In genomic region chr4:3293410-3294391, GRCh38 we compare ENCODE assay signal across 8 cellular contexts. TPM values are rescaled to one million over a fixed set of nuclear protein-coding genes. Genes with fewer than 3 reads are reported as not detected.
DNase-seq lines count a peak whose midpoint lies in the region; ATAC-seq, FAIRE-seq and TF ChIP-seq lines count a peak whose summit lies in the region.

No MANE protein-coding gene starts in this region.

- FAIRE-seq in kidney (lab: Jason Lieb, UNC) = no peak

- TF ChIP-seq CTCF in adrenal gland (IDR thresholded peaks at IDR 0.05) (no peak), kidney (IDR thresholded peaks at IDR 0.05; ENCODE audit: borderline replicate concordance, extremely low read depth, insufficient read depth) (no peak)

- H3K27me3 ChIP-seq in adrenal gland = no peaks in the 10 kb centered on the region
- no peaks in the 10 kb centered on the region for H3K27me3 ChIP-seq in stomach smooth muscle (ENCODE audit: control insufficient read depth in 1 of 2, insufficient read depth in 2 of 2, low read length in 2 of 2)

- H3K9me3 ChIP-seq in adrenal gland (replicated peaks in 1 of 3) = no peaks in the 10 kb centered on the region
- no peaks in the 10 kb centered on the region for H3K9me3 ChIP-seq in kidney (ENCODE audit: control insufficient read depth in 1 of 2, low read length in 2 of 2)
- H3K9me3 ChIP-seq in stomach smooth muscle (ENCODE audit: control insufficient read depth in 2 of 2, low read length in 2 of 2) = peaks cover 0 to 10% of the 10 kb centered on the region in 2 donors

- DNase-seq in activated effector memory CD4-positive, alpha-beta T cell treated with anti-CD3 and anti-CD28 coated beads, Interleukin-2, amount 50 U/mL, for 16 hours = peak; percentile 61
- no peak for DNase-seq in activated effector memory CD4-positive, alpha-beta T cell treated with Interleukin-2 at 50 U/mL for 16 hours
- peak in 4 of 7 donors; percentile 19 to 57 (median 44) for DNase-seq in adrenal gland
- DNase-seq in kidney = peak; percentile 82
- DNase-seq in OCI-M1 (lab: John Stamatoyannopoulos, UW) = no peak
- DNase-seq in NK-92 (lab: John Stamatoyannopoulos, UW; ENCODE audit: unreplicated experiment) = no peak

- no peaks in the 10 kb centered on the region for H3K36me3 ChIP-seq in adrenal gland (replicated peaks in 1 of 2)
- H3K36me3 ChIP-seq in kidney (ENCODE audit: control insufficient read depth in 1 of 2, insufficient read depth in 2 of 2, low read length in 2 of 2) = no peaks in the 10 kb centered on the region
- H3K36me3 ChIP-seq in stomach smooth muscle (ENCODE audit: control insufficient read depth in 2 of 2, insufficient read depth in 2 of 2, low read length in 2 of 2) = no peaks in the 10 kb centered on the region

- H3K4me3 ChIP-seq in adrenal gland = peak overlapping the region in 3 of 4 donors; percentile 49 to 84 (median 65)
- H3K4me3 ChIP-seq in kidney (ENCODE audit: low read length in 2 of 2) = peak overlapping the region; percentile 26 to 66
- peak overlapping the region; percentile 69 to 76 for H3K4me3 ChIP-seq in stomach smooth muscle (ENCODE audit: low read length in 2 of 2)

- TF ChIP-seq POLR2A in adrenal gland (IDR thresholded peaks at IDR 0.05) = no peak

- intact Hi-C loops in adrenal gland (cut with DNase I) = no loop called here
- intact Hi-C loops in kidney (cut with DNase I) = no loop called here

- 16 to 46% (median 23%) methylated on average over 12 to 42 of the region's 42 CpGs for WGBS in adrenal gland, 4 donors

- peaks cover 4 to 19% of the 10 kb centered on the region in 2 donors for H3K4me1 ChIP-seq in adrenal gland (replicated peaks in 1 of 2)
- H3K4me1 ChIP-seq in kidney (ENCODE audit: control insufficient read depth in 1 of 2, insufficient read depth in 1 of 2, low read depth in 1 of 2, low read length in 2 of 2) = peaks cover 5 to 8% of the 10 kb centered on the region in 2 donors
- peaks cover 26% of the 10 kb centered on the region for H3K4me1 ChIP-seq in stomach smooth muscle (ENCODE audit: control insufficient read depth, insufficient read depth, low read length)

- H3K27ac ChIP-seq in adrenal gland (peak overlapping the region; percentile 22 to 98 (median 68)), kidney (ENCODE audit: low read depth in 2 of 2, low read length in 2 of 2) (no peak overlapping the region), stomach smooth muscle (ENCODE audit: low read length) (peak overlapping the region; percentile 75)

- H3K9ac ChIP-seq in kidney (ENCODE audit: low read length in 2 of 2) (peak overlapping the region in 1 of 2 donors; percentile 73), stomach smooth muscle (ENCODE audit: low read length in 2 of 2) (peak overlapping the region; percentile 81 to 84)

- no peak for ATAC-seq in GM18873 (IDR thresholded peaks at IDR 0.05; ENCODE audit: low FRiP score, unreplicated experiment)

RNA-seq across cellular contexts. Expression of gene RGS12, which starts 0.9 kb away (rescaled TPM):
- 10 to 100 TPM; 15.5 to 35.2 (median 21.9) TPM for total RNA-seq in adrenal gland
- 10 to 100 TPM in 2 of 3 donors, 1 to 10 TPM in 1; 8.2 to 73.9 (median 33.8) TPM for polyA plus RNA-seq in adrenal gland
- total RNA-seq in kidney = 35.5 TPM
- 18.0 TPM for polyA plus RNA-seq in kidney (ENCODE audit: insufficient read depth, low read depth, low replicate concordance)

RNA-seq across cellular contexts. Expression of gene MSANTD1, which starts 44.7 kb away (rescaled TPM):
- total RNA-seq in adrenal gland = 1 to 10 TPM in 1 of 8 donors, under 1 TPM in 6, not detected in 1; 0.28 to 3.0 (median 0.46) TPM
- polyA plus RNA-seq in adrenal gland = 1 to 10 TPM in 1 of 3 donors, under 1 TPM in 2; 0.05 to 1.1 (median 0.24) TPM
- total RNA-seq in kidney = 0.91 TPM
- polyA plus RNA-seq in kidney (ENCODE audit: insufficient read depth, low read depth, low replicate concordance) = not detected

Comparison
In these comparisons a context has a peak if more than half of its experiments do, and no peak if none do; other contexts are left out.
1. DNase-seq: peak in activated effector memory CD4-positive, alpha-beta T cell treated with anti-CD3 and anti-CD28 coated beads, Interleukin-2, amount 50 U/mL, for 16 hours (single experiment), adrenal gland (4 of 7) and kidney (single experiment); none in activated effector memory CD4-positive, alpha-beta T cell treated with Interleukin-2 at 50 U/mL for 16 hours (single experiment), OCI-M1 (single experiment) and NK-92 (single experiment).
2. H3K27ac ChIP-seq: peak in adrenal gland (5 of 5) and stomach smooth muscle (single experiment); none in kidney (0 of 2).
3. Peak in every context shown above with its lines, with median percentiles within 50 percentile points of each other: H3K4me3 ChIP-seq.